20 cellular contexts compared by ENCODE assay signal in the genomic region with DNA sequence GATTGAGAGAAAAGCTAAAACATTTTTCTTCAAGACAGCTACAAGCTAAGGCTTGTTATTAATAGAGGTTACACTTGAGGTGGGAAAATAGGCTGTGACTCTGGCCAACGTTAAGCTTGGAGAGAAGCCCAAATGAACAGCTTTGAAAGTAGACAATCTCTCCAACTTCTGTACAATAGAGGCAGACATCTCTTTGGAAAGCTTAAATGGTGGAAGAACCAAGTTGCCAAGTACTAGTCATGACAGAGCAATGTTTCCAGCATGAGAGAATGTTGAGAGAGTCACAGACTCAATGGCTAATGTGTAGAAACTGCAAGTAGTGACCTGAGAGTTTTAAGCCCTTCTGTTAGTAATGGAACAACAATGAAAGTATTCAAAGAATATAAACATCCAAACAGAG.
DNase-seq lines count a peak whose midpoint lies in the region; ATAC-seq and TF ChIP-seq lines count a peak whose summit lies in the region.
"Had no signal": no experiment of that assay in that cellular context is flagged by ENCODE, and none has a peak within 500 bp of the region (broad histone marks: within the 10 kb centered on the region; RNA-seq: fewer than 3 reads in every experiment).

No MANE protein-coding gene starts in this region.

- H3K27ac Mint-ChIP-seq in activated CD4-positive, alpha-beta T cell treated with anti-CD3 and anti-CD28 coated beads for 36 hours, result peak overlapping the region; percentile 38
- H3K27ac Mint-ChIP-seq: endodermal cell; stimulated activated naive CD8-positive, alpha-beta T cell treated with anti-CD3 and anti-CD28 coated beads, Interleukin-15, amount 100 ng/mL, for 72 hours had no signal

- H3K4me1 Mint-ChIP-seq in activated CD4-positive, alpha-beta T cell treated with anti-CD3 and anti-CD28 coated beads for 36 hours, result peaks cover 57% of the 10 kb centered on the region

- H3K27me3 ChIP-seq in BE2C, result no peaks in the 10 kb centered on the region
- H3K27me3 ChIP-seq: gastrocnemius medialis, right lobe of liver had no signal

- DNase-seq in activated CD4-positive, alpha-beta T cell treated with anti-CD3 and anti-CD28 coated beads for 36 hours, result no peak
- no peak for DNase-seq in activated CD4-positive, alpha-beta T cell treated with anti-CD3 and anti-CD28 coated beads, Interleukin-2, amount 50 U/mL, for 48 hours
- peak; percentile 81 to 92 for DNase-seq in NCI-H446 (lab: John Stamatoyannopoulos, UW)
- DNase-seq in epithelial cell of esophagus (ENCODE audit: low read depth), result peak; percentile 91
- DNase-seq in myocyte (ENCODE audit: low read depth), result peak; percentile 10
- no peak for DNase-seq in BE2C
- no peak for DNase-seq in retina
- DNase-seq: 8988T; activated effector memory CD4-positive, alpha-beta T cell treated with Interleukin-2 at 50 U/mL for 16 hours; endodermal cell; gastrocnemius medialis; GOT3; left ventricle myocardium inferior; NCI-H1092 treated with DMSO at 0.1 percent for 48 hours; NCI-H69; occipital lobe; right lobe of liver; stimulated activated naive CD8-positive, alpha-beta T cell treated with anti-CD3 and anti-CD28 coated beads, Interleukin-15, amount 100 ng/mL, for 72 hours; trophoblast cell had no signal

- peaks cover 25% of the 10 kb centered on the region for H3K4me1 ChIP-seq in BE2C
- H3K4me1 ChIP-seq: gastrocnemius medialis, right lobe of liver had no signal

- peaks cover 2% of the 10 kb centered on the region for H3K9me3 Mint-ChIP-seq in activated CD4-positive, alpha-beta T cell treated with anti-CD3 and anti-CD28 coated beads for 36 hours (ENCODE audit: low read depth)
- H3K9me3 Mint-ChIP-seq: endodermal cell had no signal

- CTCF ChIA-PET in activated CD4-positive, alpha-beta T cell treated with anti-CD3 and anti-CD28 coated beads for 36 hours (lab: Charles Lee), result interaction anchor here (0.8 to 1.6 kb wide), 4 partner anchors 131 to 296 kb away, joined by 3 to 5 read pairs (median 3); no protein-coding TSS in a partner anchor

- H3K27me3 Mint-ChIP-seq in activated CD4-positive, alpha-beta T cell treated with anti-CD3 and anti-CD28 coated beads for 36 hours, result no peaks in the 10 kb centered on the region
- H3K27me3 Mint-ChIP-seq: stimulated activated naive CD8-positive, alpha-beta T cell treated with anti-CD3 and anti-CD28 coated beads, Interleukin-15, amount 100 ng/mL, for 72 hours had no signal

- H3K4me3 Mint-ChIP-seq in activated CD4-positive, alpha-beta T cell treated with anti-CD3 and anti-CD28 coated beads for 36 hours, result no peak overlapping the region
- H3K4me3 Mint-ChIP-seq: endodermal cell; stimulated activated naive CD8-positive, alpha-beta T cell treated with anti-CD3 and anti-CD28 coated beads, Interleukin-15, amount 100 ng/mL, for 72 hours had no signal

- no peaks in the 10 kb centered on the region for H3K9me3 ChIP-seq in BE2C
- H3K9me3 ChIP-seq: gastrocnemius medialis, left ventricle myocardium inferior, right lobe of liver had no signal

- POLR2A ChIA-PET in activated CD4-positive, alpha-beta T cell treated with anti-CD3 and anti-CD28 coated beads for 36 hours (lab: Charles Lee), result interaction anchor here (0.6 kb wide), 1 partner anchor 141 kb away, joined by 5 read pairs; no protein-coding TSS in a partner anchor

- no peak for TF ChIP-seq CTCF in epithelial cell of esophagus (IDR thresholded peaks at IDR 0.05; ENCODE audit: insufficient read depth, low read depth, low read length, missing control alignments)
- TF ChIP-seq CTCF in BE2C (IDR thresholded peaks at IDR 0.05; ENCODE audit: low read depth, low read length), result no peak

- H3K36me3 ChIP-seq in BE2C, result no peaks in the 10 kb centered on the region
- H3K36me3 ChIP-seq: gastrocnemius medialis, left ventricle myocardium inferior, right lobe of liver had no signal

- intact Hi-C loops in activated CD4-positive, alpha-beta T cell treated with anti-CD3 and anti-CD28 coated beads for 36 hours (cut with DNase I, micrococcal nuclease), result no loop called here

- H3K36me3 Mint-ChIP-seq in activated CD4-positive, alpha-beta T cell treated with anti-CD3 and anti-CD28 coated beads for 36 hours (ENCODE audit: low read depth), result peaks cover 9% of the 10 kb centered on the region

- H3K4me3 ChIP-seq in epithelial cell of esophagus (ENCODE audit: low read length) (no peak overlapping the region), BE2C (ENCODE audit: low read depth, low read length) (no peak overlapping the region)
- H3K4me3 ChIP-seq: gastrocnemius medialis, left ventricle myocardium inferior, right lobe of liver had no signal

- no peak for ATAC-seq in activated CD4-positive, alpha-beta T cell treated with anti-CD3 and anti-CD28 coated beads for 36 hours
- ATAC-seq in HG02973 (IDR thresholded peaks at IDR 0.05; ENCODE audit: unreplicated experiment), result no peak
- ATAC-seq: gastrocnemius medialis; right lobe of liver; stimulated activated naive CD8-positive, alpha-beta T cell treated with anti-CD3 and anti-CD28 coated beads, Interleukin-15, amount 100 ng/mL, for 72 hours had no signal

Comparison
In these comparisons a context has a peak if more than half of its experiments do, and no peak if none do; other contexts are left out.
1. DNase-seq: peak in NCI-H446 (2 of 2), epithelial cell of esophagus (single experiment) and myocyte (single experiment); none in activated CD4-positive, alpha-beta T cell treated with anti-CD3 and anti-CD28 coated beads for 36 hours (single experiment), activated CD4-positive, alpha-beta T cell treated with anti-CD3 and anti-CD28 coated beads, Interleukin-2, amount 50 U/mL, for 48 hours (0 of 2), BE2C (single experiment) and retina (single experiment).